In the genomic region with DNA sequence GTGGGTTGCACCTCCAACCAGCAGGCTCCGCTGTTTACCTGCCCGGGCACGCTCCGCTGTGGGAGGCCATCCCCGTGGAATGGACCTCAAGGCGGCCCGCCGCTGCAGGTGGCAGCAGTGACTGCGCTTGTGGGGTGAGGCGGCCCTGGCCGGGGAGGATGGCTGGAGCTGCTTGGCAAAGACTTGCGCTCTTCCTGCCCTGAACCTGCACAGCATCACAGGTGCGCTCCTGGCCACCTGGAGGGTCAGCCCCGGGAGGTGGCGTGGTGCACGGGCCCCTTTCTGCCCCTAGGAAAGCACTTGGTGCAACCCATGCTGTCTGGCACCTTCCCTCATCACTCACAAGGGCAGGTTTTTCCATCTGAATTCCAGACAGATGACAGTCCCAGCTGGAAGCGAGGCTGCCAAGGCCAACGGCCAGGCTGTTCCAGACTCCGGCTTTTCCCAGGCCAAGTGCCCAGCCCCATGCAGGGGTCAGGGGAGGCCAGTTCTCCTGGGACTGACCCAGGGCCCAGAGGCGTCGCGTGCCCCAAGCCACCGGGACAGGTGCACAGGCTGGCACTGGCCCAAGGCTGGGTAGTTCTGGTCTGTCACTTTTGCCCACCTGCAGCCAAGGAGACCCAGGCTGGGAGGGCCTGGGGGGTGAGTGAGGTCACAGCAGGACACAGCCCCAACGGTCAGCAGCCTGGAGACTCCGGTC, we compare ENCODE assay signal across 9 cellular contexts. TPM values are rescaled to one million over a fixed set of nuclear protein-coding genes. Genes with fewer than 3 reads are reported as not detected.
DNase-seq lines count a peak whose midpoint lies in the region; ATAC-seq and TF ChIP-seq lines count a peak whose summit lies in the region.
"Had no signal": no experiment of that assay in that cellular context is flagged by ENCODE, and none has a peak within 500 bp of the region (broad histone marks: within the 10 kb centered on the region; RNA-seq: fewer than 3 reads in every experiment).

No MANE protein-coding gene starts in this region.

- no peaks in the 10 kb centered on the region for H3K9me2 ChIP-seq in GM23248 (ENCODE audit: insufficient read depth)

- peak; percentile 46 for TF ChIP-seq CTCF in endodermal cell (conservative IDR thresholded peaks at IDR 0.05)

- H3K9me3 ChIP-seq in GM23248 (ENCODE audit: low read depth): no peaks in the 10 kb centered on the region
- H3K9me3 ChIP-seq in endodermal cell (ENCODE audit: control insufficient read depth, low read length): no peaks in the 10 kb centered on the region

- intact Hi-C loops in sciatic nerve (cut with DNase I): no loop called here

- no peaks in the 10 kb centered on the region for H4K20me1 ChIP-seq in GM23248 (ENCODE audit: insufficient read depth)

- DNase-seq in GM23248 (peak; percentile 79), NCI-H2171 treated with DMSO at 0.1 percent for 48 hours (lab: John Stamatoyannopoulos, UW) (peak; percentile 75), endodermal cell (peak; percentile 78), sciatic nerve (ENCODE audit: low spot score) (no peak), T-helper 1 cell (no peak), NCI-H524 treated with DMSO at 0.1 percent for 48 hours (lab: John Stamatoyannopoulos, UW) (no peak), NAMALWA (ENCODE audit: low spot score) (no peak), ecto neural progenitor cell (ENCODE audit: low spot score) (no peak)
- DNase-seq: NCI-H2227 treated with DMSO at 0.1 percent for 48 hours had no signal

- 48 to 53% methylated on average over 23 to 25 of the region's 25 CpGs for WGBS in GM23248 (ENCODE audit: low coverage in 1 of 2, low lambda C conversion rate in 2 of 2, missing lambda C conversion rate in 2 of 2), 2 experiments
- 76 to 84% methylated on average over 22 to 25 of the region's 25 CpGs for WGBS in endodermal cell (ENCODE audit: insufficient coverage in 1 of 2, insufficient read length in 1 of 2), 2 experiments

- H3K4me1 ChIP-seq in GM23248 (ENCODE audit: insufficient read depth) (no peaks in the 10 kb centered on the region), endodermal cell (ENCODE audit: control insufficient read depth, insufficient read depth, low read length) (no peaks in the 10 kb centered on the region)

- H3K36me3 ChIP-seq in GM23248 (ENCODE audit: low read depth) (no peaks in the 10 kb centered on the region), endodermal cell (ENCODE audit: control insufficient read depth, insufficient read depth, low read length) (no peaks in the 10 kb centered on the region)

- H3K9ac ChIP-seq in GM23248 (no peak overlapping the region), endodermal cell (ENCODE audit: extremely low read depth, low read length, poor library complexity, severe bottlenecking) (no peak overlapping the region)

- H3K4me3 Mint-ChIP-seq in endodermal cell: no peak overlapping the region

- peak; percentile 59 for ATAC-seq in sciatic nerve

- no peaks in the 10 kb centered on the region for H3K4me1 Mint-ChIP-seq in endodermal cell

- no peaks in the 10 kb centered on the region for H3K79me2 ChIP-seq in GM23248 (ENCODE audit: insufficient read depth)

- H3K27ac Mint-ChIP-seq in endodermal cell: no peak overlapping the region

- H3F3A ChIP-seq in GM23248 (ENCODE audit: insufficient read depth): peaks cover 7% of the 10 kb centered on the region; the same call in 1 of the 2 replicates

- H3K27ac ChIP-seq in GM23248 (no peak overlapping the region), endodermal cell (ENCODE audit: low read depth, low read length) (peak overlapping the region; percentile 24)

- H3K27me3 Mint-ChIP-seq in endodermal cell (ENCODE audit: insufficient read depth): peaks cover 6% of the 10 kb centered on the region

- no peak overlapping the region for H3K4me3 ChIP-seq in GM23248
- no peak overlapping the region for H3K4me3 ChIP-seq in endodermal cell (ENCODE audit: low read length)

- no peak overlapping the region for H3K4me2 ChIP-seq in GM23248 (ENCODE audit: unreplicated experiment)

- no peaks in the 10 kb centered on the region for H3K9me3 Mint-ChIP-seq in endodermal cell

- peaks cover 12% of the 10 kb centered on the region for H3K27me3 ChIP-seq in GM23248 (replicated peaks; ENCODE audit: insufficient read depth)
- no peaks in the 10 kb centered on the region for H3K27me3 ChIP-seq in endodermal cell (ENCODE audit: control insufficient read depth, insufficient read depth, low read length, poor library complexity, severe bottlenecking)

- in situ Hi-C loops in GM23248 (cut with MboI): no loop called here

- H3K36me3 Mint-ChIP-seq in endodermal cell (ENCODE audit: low read depth): no peaks in the 10 kb centered on the region

- no peak overlapping the region for H2AFZ ChIP-seq in GM23248

RNA-seq across cellular contexts. Expression of a gene that starts 13.3 kb away (rescaled TPM):
- not detected in 2 replicates for total RNA-seq in GM23248 (2014; rRNA removed; shearing (Covaris generic))
- not detected in 2 replicates for polyA plus RNA-seq in GM23248 (2016; fragmentation: Nextera tagmentation; extraction: Ambion mirVana)
- total RNA-seq in endodermal cell (under 1 TPM in 1 of 2 donors, not detected in 1; 0.40 TPM), sciatic nerve (not detected)
- 0.53 TPM for polyA plus RNA-seq in endodermal cell (2013, experiment 1 of 2)
- polyA plus RNA-seq in endodermal cell (2013, experiment 2 of 2): 0.54 TPM

RNA-seq across cellular contexts. Expression of a gene that starts 25.8 kb away (rescaled TPM):
- total RNA-seq in GM23248 (2014; rRNA removed; shearing (Covaris generic)): not detected in 2 replicates
- polyA plus RNA-seq in GM23248 (2016; fragmentation: Nextera tagmentation; extraction: Ambion mirVana): not detected in 2 replicates
- total RNA-seq in endodermal cell: under 1 TPM; 0.46 to 0.48 TPM
- polyA plus RNA-seq in endodermal cell (2013, experiment 1 of 2): 0.32 TPM
- 0.12 TPM for polyA plus RNA-seq in endodermal cell (2013, experiment 2 of 2)
- not detected for total RNA-seq in sciatic nerve

RNA-seq across cellular contexts. Expression of a gene that starts 33.3 kb away (rescaled TPM):
- total RNA-seq in GM23248 (2014; rRNA removed; shearing (Covaris generic)): 5.9 and 9.7 TPM in 2 replicates
- polyA plus RNA-seq in GM23248 (2016; fragmentation: Nextera tagmentation; extraction: Ambion mirVana): 4.1 and 5.7 TPM in 2 replicates
- total RNA-seq in endodermal cell: 10 to 100 TPM; 31.5 to 37.6 TPM
- polyA plus RNA-seq in endodermal cell (2013, experiment 1 of 2): 42.8 TPM
- polyA plus RNA-seq in endodermal cell (2013, experiment 2 of 2): 31.9 TPM
- 43.2 TPM for total RNA-seq in sciatic nerve

RNA-seq across cellular contexts. Expression of a gene that starts 33.5 kb away (rescaled TPM):
- total RNA-seq in GM23248 (2014; rRNA removed; shearing (Covaris generic)): 34.1 and 44.7 TPM in 2 replicates
- 38.1 and 43.6 TPM in 2 replicates for polyA plus RNA-seq in GM23248 (2016; fragmentation: Nextera tagmentation; extraction: Ambion mirVana)
- total RNA-seq in endodermal cell: 10 to 100 TPM; 24.0 to 30.1 TPM
- 24.2 TPM for polyA plus RNA-seq in endodermal cell (2013, experiment 1 of 2)
- 21.2 TPM for polyA plus RNA-seq in endodermal cell (2013, experiment 2 of 2)
- total RNA-seq in sciatic nerve: 23.5 TPM

RNA-seq across cellular contexts. Expression of a gene that starts 51.3 kb away (rescaled TPM):
- total RNA-seq in GM23248 (2014; rRNA removed; shearing (Covaris generic)): 1.4 and 3.0 TPM in 2 replicates
- 1.4 TPM in 2 replicates for polyA plus RNA-seq in GM23248 (2016; fragmentation: Nextera tagmentation; extraction: Ambion mirVana)
- total RNA-seq in endodermal cell (not detected), sciatic nerve (22.2 TPM)
- 0.50 TPM for polyA plus RNA-seq in endodermal cell (2013, experiment 1 of 2)
- 0.12 TPM for polyA plus RNA-seq in endodermal cell (2013, experiment 2 of 2)

Comparison
In these comparisons a context has a peak if more than half of its experiments do, and no peak if none do; other contexts are left out.
1. DNase-seq: peak in GM23248 (single experiment), NCI-H2171 treated with DMSO at 0.1 percent for 48 hours (single experiment) and endodermal cell (single experiment); none in sciatic nerve (single experiment), T-helper 1 cell (0 of 5), NCI-H524 treated with DMSO at 0.1 percent for 48 hours (single experiment), NAMALWA (single experiment) and ecto neural progenitor cell (single experiment).